In the genomic region with DNA sequence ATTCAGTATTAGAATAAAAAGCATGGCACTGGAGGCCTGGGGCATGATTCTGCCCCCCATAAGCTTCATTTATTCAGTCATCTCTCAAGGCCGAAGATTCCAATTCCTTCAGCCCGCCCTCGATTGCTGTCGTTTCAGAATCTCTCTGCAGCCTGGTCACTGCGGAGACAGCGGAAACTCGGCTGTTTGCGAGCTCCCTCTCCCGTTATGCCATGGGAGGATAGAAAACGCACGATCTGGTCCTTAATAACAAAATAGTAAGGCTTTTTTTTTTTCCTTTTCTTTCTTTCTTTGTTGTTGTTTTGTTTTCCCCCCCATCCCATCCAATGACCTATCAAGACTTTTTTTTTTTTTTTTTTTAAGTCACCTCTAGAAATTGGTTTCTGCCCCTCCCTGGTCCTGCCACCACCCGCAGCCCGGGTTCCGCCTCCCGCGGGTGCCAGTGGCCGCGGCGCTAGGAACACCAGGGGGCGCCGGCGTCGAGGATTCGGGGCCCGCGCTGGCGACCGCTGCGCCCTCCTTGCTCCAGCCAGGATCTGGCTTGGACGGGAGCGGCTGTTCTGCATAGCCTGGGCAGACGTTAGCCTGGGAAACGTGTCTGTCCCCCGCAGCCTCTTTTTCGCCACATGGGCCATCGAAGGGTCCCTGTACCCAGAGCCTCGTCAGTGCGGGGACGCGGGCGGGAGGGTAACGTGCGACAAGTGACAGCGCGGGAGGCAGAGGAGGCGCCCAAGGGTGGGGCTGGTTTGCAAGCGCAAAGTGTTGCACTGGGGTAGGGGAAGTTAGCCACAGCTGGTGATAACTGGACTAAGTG, we compare ENCODE assay signal across 8 cellular contexts. TPM values are rescaled to one million over a fixed set of nuclear protein-coding genes. Genes with fewer than 3 reads are reported as not detected.
DNase-seq lines count a peak whose midpoint lies in the region; ATAC-seq and TF ChIP-seq lines count a peak whose summit lies in the region.

No MANE protein-coding gene starts in this region.

- ATAC-seq in GM19025 (IDR thresholded peaks at IDR 0.05; ENCODE audit: low read depth, unreplicated experiment) (peak; percentile 85), HG03354 (IDR thresholded peaks at IDR 0.05; ENCODE audit: poor library complexity, severe bottlenecking, unreplicated experiment) (peak; percentile 93), lung (ENCODE audit: insufficient read depth, low FRiP score) (peak; percentile 94)

- peaks cover 3% of the 10 kb centered on the region for H3K27me3 ChIP-seq in lung (ENCODE audit: control insufficient read depth, insufficient read depth)

- DNase-seq in AG08396 (ENCODE audit: low spot score) (peak; percentile 90), NCI-H526 (lab: John Stamatoyannopoulos, UW) (peak; percentile 12 to 81), ecto neural progenitor cell (ENCODE audit: low spot score) (peak; percentile 88), lung (ENCODE audit: low spot score) (peak; percentile 68)
- peak; percentile 50 to 54 for DNase-seq in activated CD4-positive, alpha-beta T cell treated with anti-CD3 and anti-CD28 coated beads, Interleukin-2, amount 50 U/mL, for 4 hours
- peak; percentile 27 for DNase-seq in stimulated activated CD8-positive, alpha-beta memory T cell treated with anti-CD3 and anti-CD28 coated beads, Interleukin-12 subunit alpha, Interleukin-12 subunit beta, amount 100 ng/mL, for 24 hours (ENCODE audit: extremely low read depth)

- TF ChIP-seq CTCF in lung (IDR thresholded peaks at IDR 0.05; ENCODE audit: control extremely low read depth, extremely low read depth), result peak; percentile 49

- H3K4me3 ChIP-seq in lung, result no peak overlapping the region

- no peak overlapping the region for H3K27ac ChIP-seq in lung (ENCODE audit: low read depth in 1 of 2, low read length in 1 of 2)

- no peaks in the 10 kb centered on the region for H3K4me1 ChIP-seq in lung (ENCODE audit: control insufficient read depth in 2 of 2, insufficient read depth in 2 of 2, low read length in 2 of 2)

- 2 to 4% methylated on average over 47 of the region's 47 CpGs for WGBS in lung, 2 donors

- H3K36me3 ChIP-seq in lung (ENCODE audit: control insufficient read depth in 2 of 2, insufficient read depth in 2 of 2, low read length in 2 of 2), result no peaks in the 10 kb centered on the region

- peaks cover 0 to 2% of the 10 kb centered on the region in 2 donors for H3K9me3 ChIP-seq in lung (ENCODE audit: control insufficient read depth in 2 of 2, insufficient read depth in 1 of 2, low read length in 1 of 2)

RNA-seq across cellular contexts. Expression of a gene that starts 10.0 kb away (rescaled TPM):
- not detected for total RNA-seq in lung
- under 1 TPM in 1 of 2 donors, not detected in 1; 0.01 TPM for polyA plus RNA-seq in lung

RNA-seq across cellular contexts. Expression of a gene that starts 35.2 kb away (rescaled TPM):
- total RNA-seq in lung, result not detected
- polyA plus RNA-seq in lung, result under 1 TPM in 1 of 2 donors, not detected in 1; 0.02 TPM

RNA-seq across cellular contexts. Expression of a gene that starts 50.7 kb away (rescaled TPM):
- total RNA-seq in lung, result 100 to 1,000 TPM in 1 of 2 donors, 10 to 100 TPM in 1; 93.5 to 108 TPM
- polyA plus RNA-seq in lung, result 10 to 100 TPM; 18.9 to 40.8 TPM

Comparison
In these comparisons a context has a peak if more than half of its experiments do, and no peak if none do; other contexts are left out.
1. DNase-seq: peak in every context shown above with its lines; median percentile 90 in AG08396; 88 in ecto neural progenitor cell; 68 in lung; 52 in activated CD4-positive, alpha-beta T cell treated with anti-CD3 and anti-CD28 coated beads, Interleukin-2, amount 50 U/mL, for 4 hours; 46 in NCI-H526; 27 in stimulated activated CD8-positive, alpha-beta memory T cell treated with anti-CD3 and anti-CD28 coated beads, Interleukin-12 subunit alpha, Interleukin-12 subunit beta, amount 100 ng/mL, for 24 hours.